Comparison of ENCODE assay signal across 1 cellular context in the genomic region with DNA sequence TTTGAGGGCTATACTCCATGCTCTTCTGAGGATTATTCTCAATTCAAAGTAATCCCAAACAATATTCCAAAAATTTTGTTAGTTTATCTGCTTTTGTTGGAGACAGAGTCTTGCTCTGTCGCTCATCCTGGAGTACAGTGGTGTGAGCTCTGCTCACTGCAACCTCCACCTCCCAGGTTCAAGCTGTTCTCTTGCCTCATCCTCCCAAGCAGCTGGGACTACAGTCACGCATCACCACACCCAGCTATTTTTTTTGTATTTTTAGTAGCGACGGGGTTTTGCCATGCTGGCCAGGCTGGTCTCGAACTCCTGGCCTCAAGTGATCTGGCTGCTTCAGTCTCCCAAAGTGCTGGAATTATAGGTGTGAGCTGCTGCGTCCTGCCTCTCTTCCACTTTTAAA.
TF ChIP-seq lines count a peak whose summit lies in the region.

No MANE protein-coding gene starts in this region.

TF ChIP-seq in WTC11, 78 proteins besides CTCF, POLR2A, EP300 and RAD21 (continued from another document):
- TF ChIP-seq, protein P1, sequence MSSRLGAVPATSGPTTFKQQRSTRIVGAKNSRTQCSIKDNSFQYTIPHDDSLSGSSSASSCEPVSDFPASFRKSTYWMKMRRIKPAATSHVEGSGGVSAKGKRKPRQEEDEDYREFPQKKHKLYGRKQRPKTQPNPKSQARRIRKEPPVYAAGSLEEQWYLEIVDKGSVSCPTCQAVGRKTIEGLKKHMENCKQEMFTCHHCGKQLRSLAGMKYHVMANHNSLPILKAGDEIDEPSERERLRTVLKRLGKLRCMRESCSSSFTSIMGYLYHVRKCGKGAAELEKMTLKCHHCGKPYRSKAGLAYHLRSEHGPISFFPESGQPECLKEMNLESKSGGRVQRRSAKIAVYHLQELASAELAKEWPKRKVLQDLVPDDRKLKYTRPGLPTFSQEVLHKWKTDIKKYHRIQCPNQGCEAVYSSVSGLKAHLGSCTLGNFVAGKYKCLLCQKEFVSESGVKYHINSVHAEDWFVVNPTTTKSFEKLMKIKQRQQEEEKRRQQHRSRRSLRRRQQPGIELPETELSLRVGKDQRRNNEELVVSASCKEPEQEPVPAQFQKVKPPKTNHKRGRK (CRISPR knock-in tag; IDR thresholded peaks at IDR 0.05; ENCODE audit: borderline replicate concordance) = no peak
- TF ChIP-seq SP1 (CRISPR knock-in tag; conservative IDR thresholded peaks at IDR 0.05) (no peak), SMAD3 (CRISPR knock-in tag; IDR thresholded peaks at IDR 0.05; ENCODE audit: borderline replicate concordance) (no peak), SOX15 (CRISPR knock-in tag; IDR thresholded peaks at IDR 0.05) (no peak), ZNF416 (CRISPR knock-in tag; IDR thresholded peaks at IDR 0.05) (no peak), TCF7 (CRISPR knock-in tag; IDR thresholded peaks at IDR 0.05; ENCODE audit: low read depth) (no peak)
- TF ChIP-seq, protein P2, sequence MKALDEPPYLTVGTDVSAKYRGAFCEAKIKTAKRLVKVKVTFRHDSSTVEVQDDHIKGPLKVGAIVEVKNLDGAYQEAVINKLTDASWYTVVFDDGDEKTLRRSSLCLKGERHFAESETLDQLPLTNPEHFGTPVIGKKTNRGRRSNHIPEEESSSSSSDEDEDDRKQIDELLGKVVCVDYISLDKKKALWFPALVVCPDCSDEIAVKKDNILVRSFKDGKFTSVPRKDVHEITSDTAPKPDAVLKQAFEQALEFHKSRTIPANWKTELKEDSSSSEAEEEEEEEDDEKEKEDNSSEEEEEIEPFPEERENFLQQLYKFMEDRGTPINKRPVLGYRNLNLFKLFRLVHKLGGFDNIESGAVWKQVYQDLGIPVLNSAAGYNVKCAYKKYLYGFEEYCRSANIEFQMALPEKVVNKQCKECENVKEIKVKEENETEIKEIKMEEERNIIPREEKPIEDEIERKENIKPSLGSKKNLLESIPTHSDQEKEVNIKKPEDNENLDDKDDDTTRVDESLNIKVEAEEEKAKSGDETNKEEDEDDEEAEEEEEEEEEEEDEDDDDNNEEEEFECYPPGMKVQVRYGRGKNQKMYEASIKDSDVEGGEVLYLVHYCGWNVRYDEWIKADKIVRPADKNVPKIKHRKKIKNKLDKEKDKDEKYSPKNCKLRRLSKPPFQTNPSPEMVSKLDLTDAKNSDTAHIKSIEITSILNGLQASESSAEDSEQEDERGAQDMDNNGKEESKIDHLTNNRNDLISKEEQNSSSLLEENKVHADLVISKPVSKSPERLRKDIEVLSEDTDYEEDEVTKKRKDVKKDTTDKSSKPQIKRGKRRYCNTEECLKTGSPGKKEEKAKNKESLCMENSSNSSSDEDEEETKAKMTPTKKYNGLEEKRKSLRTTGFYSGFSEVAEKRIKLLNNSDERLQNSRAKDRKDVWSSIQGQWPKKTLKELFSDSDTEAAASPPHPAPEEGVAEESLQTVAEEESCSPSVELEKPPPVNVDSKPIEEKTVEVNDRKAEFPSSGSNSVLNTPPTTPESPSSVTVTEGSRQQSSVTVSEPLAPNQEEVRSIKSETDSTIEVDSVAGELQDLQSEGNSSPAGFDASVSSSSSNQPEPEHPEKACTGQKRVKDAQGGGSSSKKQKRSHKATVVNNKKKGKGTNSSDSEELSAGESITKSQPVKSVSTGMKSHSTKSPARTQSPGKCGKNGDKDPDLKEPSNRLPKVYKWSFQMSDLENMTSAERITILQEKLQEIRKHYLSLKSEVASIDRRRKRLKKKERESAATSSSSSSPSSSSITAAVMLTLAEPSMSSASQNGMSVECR (CRISPR knock-in tag; IDR thresholded peaks at IDR 0.05; ENCODE audit: borderline replicate concordance) = no peak
- TF ChIP-seq, protein P3, sequence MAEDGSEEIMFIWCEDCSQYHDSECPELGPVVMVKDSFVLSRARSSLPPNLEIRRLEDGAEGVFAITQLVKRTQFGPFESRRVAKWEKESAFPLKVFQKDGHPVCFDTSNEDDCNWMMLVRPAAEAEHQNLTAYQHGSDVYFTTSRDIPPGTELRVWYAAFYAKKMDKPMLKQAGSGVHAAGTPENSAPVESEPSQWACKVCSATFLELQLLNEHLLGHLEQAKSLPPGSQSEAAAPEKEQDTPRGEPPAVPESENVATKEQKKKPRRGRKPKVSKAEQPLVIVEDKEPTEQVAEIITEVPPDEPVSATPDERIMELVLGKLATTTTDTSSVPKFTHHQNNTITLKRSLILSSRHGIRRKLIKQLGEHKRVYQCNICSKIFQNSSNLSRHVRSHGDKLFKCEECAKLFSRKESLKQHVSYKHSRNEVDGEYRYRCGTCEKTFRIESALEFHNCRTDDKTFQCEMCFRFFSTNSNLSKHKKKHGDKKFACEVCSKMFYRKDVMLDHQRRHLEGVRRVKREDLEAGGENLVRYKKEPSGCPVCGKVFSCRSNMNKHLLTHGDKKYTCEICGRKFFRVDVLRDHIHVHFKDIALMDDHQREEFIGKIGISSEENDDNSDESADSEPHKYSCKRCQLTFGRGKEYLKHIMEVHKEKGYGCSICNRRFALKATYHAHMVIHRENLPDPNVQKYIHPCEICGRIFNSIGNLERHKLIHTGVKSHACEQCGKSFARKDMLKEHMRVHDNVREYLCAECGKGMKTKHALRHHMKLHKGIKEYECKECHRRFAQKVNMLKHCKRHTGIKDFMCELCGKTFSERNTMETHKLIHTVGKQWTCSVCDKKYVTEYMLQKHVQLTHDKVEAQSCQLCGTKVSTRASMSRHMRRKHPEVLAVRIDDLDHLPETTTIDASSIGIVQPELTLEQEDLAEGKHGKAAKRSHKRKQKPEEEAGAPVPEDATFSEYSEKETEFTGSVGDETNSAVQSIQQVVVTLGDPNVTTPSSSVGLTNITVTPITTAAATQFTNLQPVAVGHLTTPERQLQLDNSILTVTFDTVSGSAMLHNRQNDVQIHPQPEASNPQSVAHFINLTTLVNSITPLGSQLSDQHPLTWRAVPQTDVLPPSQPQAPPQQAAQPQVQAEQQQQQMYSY (CRISPR knock-in tag; IDR thresholded peaks at IDR 0.05) = no peak
- TF ChIP-seq, protein P4, sequence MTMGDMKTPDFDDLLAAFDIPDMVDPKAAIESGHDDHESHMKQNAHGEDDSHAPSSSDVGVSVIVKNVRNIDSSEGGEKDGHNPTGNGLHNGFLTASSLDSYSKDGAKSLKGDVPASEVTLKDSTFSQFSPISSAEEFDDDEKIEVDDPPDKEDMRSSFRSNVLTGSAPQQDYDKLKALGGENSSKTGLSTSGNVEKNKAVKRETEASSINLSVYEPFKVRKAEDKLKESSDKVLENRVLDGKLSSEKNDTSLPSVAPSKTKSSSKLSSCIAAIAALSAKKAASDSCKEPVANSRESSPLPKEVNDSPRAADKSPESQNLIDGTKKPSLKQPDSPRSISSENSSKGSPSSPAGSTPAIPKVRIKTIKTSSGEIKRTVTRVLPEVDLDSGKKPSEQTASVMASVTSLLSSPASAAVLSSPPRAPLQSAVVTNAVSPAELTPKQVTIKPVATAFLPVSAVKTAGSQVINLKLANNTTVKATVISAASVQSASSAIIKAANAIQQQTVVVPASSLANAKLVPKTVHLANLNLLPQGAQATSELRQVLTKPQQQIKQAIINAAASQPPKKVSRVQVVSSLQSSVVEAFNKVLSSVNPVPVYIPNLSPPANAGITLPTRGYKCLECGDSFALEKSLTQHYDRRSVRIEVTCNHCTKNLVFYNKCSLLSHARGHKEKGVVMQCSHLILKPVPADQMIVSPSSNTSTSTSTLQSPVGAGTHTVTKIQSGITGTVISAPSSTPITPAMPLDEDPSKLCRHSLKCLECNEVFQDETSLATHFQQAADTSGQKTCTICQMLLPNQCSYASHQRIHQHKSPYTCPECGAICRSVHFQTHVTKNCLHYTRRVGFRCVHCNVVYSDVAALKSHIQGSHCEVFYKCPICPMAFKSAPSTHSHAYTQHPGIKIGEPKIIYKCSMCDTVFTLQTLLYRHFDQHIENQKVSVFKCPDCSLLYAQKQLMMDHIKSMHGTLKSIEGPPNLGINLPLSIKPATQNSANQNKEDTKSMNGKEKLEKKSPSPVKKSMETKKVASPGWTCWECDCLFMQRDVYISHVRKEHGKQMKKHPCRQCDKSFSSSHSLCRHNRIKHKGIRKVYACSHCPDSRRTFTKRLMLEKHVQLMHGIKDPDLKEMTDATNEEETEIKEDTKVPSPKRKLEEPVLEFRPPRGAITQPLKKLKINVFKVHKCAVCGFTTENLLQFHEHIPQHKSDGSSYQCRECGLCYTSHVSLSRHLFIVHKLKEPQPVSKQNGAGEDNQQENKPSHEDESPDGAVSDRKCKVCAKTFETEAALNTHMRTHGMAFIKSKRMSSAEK (CRISPR knock-in tag; IDR thresholded peaks at IDR 0.05; ENCODE audit: borderline replicate concordance) = no peak
